Comparison of ENCODE assay signal across 26 cellular contexts in genomic region chrX:9528498-9528897, GRCh38.
"Had no signal": no experiment of that assay in that cellular context is flagged by ENCODE, and none has a peak within 500 bp of the region (broad histone marks: within the 10 kb centered on the region; RNA-seq: fewer than 3 reads in every experiment).

No MANE protein-coding gene starts in this region.

- H3K27me3 ChIP-seq: brain microvascular endothelial cell, esophagus squamous epithelium, gastroesophageal sphincter had no signal

- FAIRE-seq: astrocyte, bronchial epithelial cell, colon, endometrium, endothelial cell of umbilical vein had no signal

- H3K36me3 ChIP-seq: brain microvascular endothelial cell, esophagus squamous epithelium, gastroesophageal sphincter had no signal

- DNase-seq: activated CD4-positive, alpha-beta memory T cell treated with anti-CD3 and anti-CD28 coated beads, Interleukin-2, amount 10 ng/mL, durations not matched to agents 7 days and 5 days; activated CD4-positive, alpha-beta T cell treated with anti-CD3 and anti-CD28 coated beads for 1 hour; activated CD4-positive, alpha-beta T cell treated with anti-CD3 and anti-CD28 coated beads for 4 hours; activated CD4-positive, alpha-beta T cell treated with anti-CD3 and anti-CD28 coated beads, Interleukin-2, amount 10 ng/mL, durations not matched to agents 7 days and 5 days; activated CD4-positive, alpha-beta T cell treated with anti-CD3 and anti-CD28 coated beads, Interleukin-2, amount 50 U/mL, for 4 hours; activated effector memory CD4-positive, alpha-beta T cell treated with Interleukin-2 at 50 U/mL for 16 hours; activated gamma-delta T cell treated with Interleukin-2 at 50 U/mL for 16 hours; activated naive CD4-positive, alpha-beta T cell treated with anti-CD3 and anti-CD28 coated beads, Interleukin-2, amount 50 U/mL, for 16 hours; activated naive CD4-positive, alpha-beta T cell treated with Interleukin-2 at 50 U/mL for 16 hours; activated T-cell treated with anti-CD3 and anti-CD28 coated beads, Interleukin-2, amount 50 U/mL, for 4 hours; amniotic stem cell; anterior cingulate cortex; brain microvascular endothelial cell; effector CD8-positive, alpha-beta T cell; esophagus squamous epithelium; foreskin melanocyte; hippocampal formation; T-helper 2 cell had no signal

- H3K4me3 ChIP-seq: esophagus squamous epithelium, gastroesophageal sphincter had no signal

- H3K9me3 ChIP-seq: esophagus squamous epithelium, gastroesophageal sphincter had no signal

- ATAC-seq: activated T-cell treated with anti-CD3 and anti-CD28 coated beads, Interleukin-2, amount 50 U/mL, for 4 hours; activated T-helper 17 cell treated with anti-CD3 and anti-CD28 coated beads, Interleukin-2, amount 50 U/mL, for 72 hours; gastroesophageal sphincter had no signal

- H3K27ac ChIP-seq: brain microvascular endothelial cell, epithelial cell of prostate, esophagus squamous epithelium, gastroesophageal sphincter had no signal
